Comparison of ENCODE assay signal across 15 cellular contexts in the genomic region with DNA sequence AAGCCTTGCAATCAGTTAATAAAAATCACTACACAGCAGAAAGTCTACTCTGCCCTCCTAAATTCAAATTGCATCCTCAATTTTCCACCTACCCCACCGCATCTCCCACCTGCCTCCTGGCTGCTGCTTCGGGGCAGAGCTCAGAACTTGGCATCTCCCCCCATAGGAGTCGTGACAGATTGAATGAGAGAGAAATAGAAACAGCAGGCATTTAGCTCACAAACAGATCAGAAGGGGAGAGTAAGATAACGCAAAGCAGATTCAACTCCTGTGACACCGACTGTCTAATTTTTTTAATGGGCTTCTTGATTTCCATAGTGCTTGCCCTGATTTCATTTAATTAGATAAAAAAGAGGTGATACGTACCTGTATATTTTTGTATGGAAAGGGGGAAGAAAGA. TPM values are rescaled to one million over a fixed set of nuclear protein-coding genes. Genes with fewer than 3 reads are reported as not detected.
A peak's percentile ranks its signal among the peaks of the same experiment; 100 is the strongest.
DNase-seq lines count a peak whose midpoint lies in the region; ATAC-seq and TF ChIP-seq lines count a peak whose summit lies in the region.
"Had no signal": no experiment of that assay in that cellular context is flagged by ENCODE, and none has a peak within 500 bp of the region (broad histone marks: within the 10 kb centered on the region; RNA-seq: fewer than 3 reads in every experiment).

No MANE protein-coding gene starts in this region.

- DNase-seq in NCI-H2171 treated with DMSO at 0.1 percent for 48 hours (lab: John Stamatoyannopoulos, UW) (peak; percentile 21), SK-N-MC (ENCODE audit: low read depth, low spot score) (no peak), hepatocyte (ENCODE audit: low spot score) (no peak), thyroid gland (no peak), SW480 (ENCODE audit: low spot score) (no peak)
- DNase-seq in activated effector memory CD4-positive, alpha-beta T cell treated with Interleukin-2 at 50 U/mL for 16 hours, result no peak
- DNase-seq: AML-193; Caco-2; CD8-positive, alpha-beta memory T cell; DND-41; GDM1 had no signal

- 41% methylated on average over 6 of the region's 6 CpGs for WGBS in hepatocyte (ENCODE audit: low lambda C conversion rate, missing lambda C conversion rate)
- 82 to 89% methylated on average over 6 of the region's 6 CpGs for WGBS in thyroid gland, 2 donors

- no peak for ATAC-seq in GM19328 (IDR thresholded peaks at IDR 0.05; ENCODE audit: unreplicated experiment)
- ATAC-seq: HCT116 had no signal

- TF ChIP-seq POLR2A in thyroid gland (IDR thresholded peaks at IDR 0.05), result no peak

- H3K79me2 ChIP-seq in hepatocyte, result no peaks in the 10 kb centered on the region

- no peaks in the 10 kb centered on the region for H3K9me2 ChIP-seq in hepatocyte (replicated peaks; ENCODE audit: insufficient read depth)

- peaks cover 7% of the 10 kb centered on the region for H3K4me1 ChIP-seq in hepatocyte (ENCODE audit: insufficient read depth)
- peaks cover 55 to 58% of the 10 kb centered on the region in 2 donors for H3K4me1 ChIP-seq in thyroid gland

- H3K4me3 ChIP-seq in SK-N-MC (peak overlapping the region; percentile 4; the same call in 1 of the 2 replicates), hepatocyte (no peak overlapping the region), thyroid gland (replicated peaks in 1 of 3) (no peak overlapping the region)
- H3K4me3 ChIP-seq: BLaER1 had no signal

- H3K4me2 ChIP-seq in hepatocyte, result peak overlapping the region; percentile 41
- H3K4me2 ChIP-seq: BLaER1 had no signal

- H3K27ac ChIP-seq in SK-N-MC (peak overlapping the region; percentile 96), hepatocyte (no peak overlapping the region), thyroid gland (peak overlapping the region in 2 of 3 donors; percentile 85 to 86)
- H3K27ac ChIP-seq: BLaER1 had no signal

- H3K27me3 ChIP-seq in hepatocyte (no peaks in the 10 kb centered on the region), thyroid gland (no peaks in the 10 kb centered on the region)
- H3K27me3 ChIP-seq: BLaER1 had no signal

- no peaks in the 10 kb centered on the region for H4K20me1 ChIP-seq in hepatocyte (ENCODE audit: insufficient read depth, poor library complexity, severe bottlenecking)
- H4K20me1 ChIP-seq: BLaER1 had no signal

- no peak overlapping the region for H3K9ac ChIP-seq in SK-N-MC (ENCODE audit: insufficient read length)
- H3K9ac ChIP-seq: BLaER1 had no signal

- H3K36me3 ChIP-seq in SK-N-MC (ENCODE audit: insufficient read depth, low read length) (no peaks in the 10 kb centered on the region), hepatocyte (replicated peaks; ENCODE audit: insufficient read depth, low read depth) (no peaks in the 10 kb centered on the region), thyroid gland (no peaks in the 10 kb centered on the region)
- H3K36me3 ChIP-seq: BLaER1 had no signal

- no peak overlapping the region for H2AFZ ChIP-seq in hepatocyte

- intact Hi-C loops in thyroid gland (cut with DNase I), result no loop called here

- TF ChIP-seq CTCF in hepatocyte (IDR thresholded peaks at IDR 0.05; ENCODE audit: poor library complexity) (no peak), thyroid gland (IDR thresholded peaks at IDR 0.05) (no peak)

- H3K9me3 ChIP-seq in SK-N-MC (ENCODE audit: low read depth, low read length) (no peaks in the 10 kb centered on the region), hepatocyte (ENCODE audit: low read depth) (no peaks in the 10 kb centered on the region), thyroid gland (no peaks in the 10 kb centered on the region)
- H3K9me3 ChIP-seq: BLaER1, Caco-2 had no signal

RNA-seq across cellular contexts. Expression of a gene that starts 24.7 kb away (rescaled TPM):
- total RNA-seq in hepatocyte (not detected in 2 replicates), thyroid gland (not detected)
- not detected in 2 replicates for polyA plus RNA-seq in hepatocyte
- total RNA-seq: A673; Caco-2; CD8-positive, alpha-beta memory T cell had no signal
- polyA plus RNA-seq: CD8-positive, alpha-beta memory T cell had no signal
